ENCODE assay signal across 30 cellular contexts in genomic region chr20:33059741-33060390, GRCh38. TPM values are rescaled to one million over a fixed set of nuclear protein-coding genes. Genes with fewer than 3 reads are reported as not detected.
"Had no signal": no experiment of that assay in that cellular context is flagged by ENCODE, and none has a peak within 500 bp of the region (broad histone marks: within the 10 kb centered on the region; RNA-seq: fewer than 3 reads in every experiment).

No MANE protein-coding gene starts in this region.

- H3K27ac ChIP-seq: SK-N-MC had no signal

- H3K4me3 ChIP-seq: SK-N-MC had no signal

- ATAC-seq: activated naive CD4-positive, alpha-beta T cell treated with anti-CD3 and anti-CD28 coated beads, Interleukin-2, amount 50 U/mL, for 72 hours; activated naive CD8-positive, alpha-beta T cell treated with anti-CD3 and anti-CD28 coated beads, Interleukin-2, amount 50 U/mL, for 24 hours; activated T-cell treated with anti-CD3 and anti-CD28 coated beads, Interleukin-2, amount 50 U/mL, for 4 hours; Right ventricle myocardium inferior; T-cell had no signal

- FAIRE-seq: astrocyte, TTC549 had no signal

- DNase-seq: activated CD4-positive, alpha-beta memory T cell treated with anti-CD3 and anti-CD28 coated beads for 36 hours; activated CD4-positive, alpha-beta T cell treated with anti-CD3 and anti-CD28 coated beads, Interleukin-2, amount 10 ng/mL, durations not matched to agents 7 days and 5 days; activated CD4-positive, CD25-positive, alpha-beta regulatory T cell; activated CD8-positive, alpha-beta memory T cell treated with anti-CD3 and anti-CD28 coated beads for 24 hours; activated effector memory CD4-positive, alpha-beta T cell treated with anti-CD3 and anti-CD28 coated beads, Interleukin-2, amount 50 U/mL, for 16 hours; activated naive CD4-positive, alpha-beta T cell treated with Interleukin-2 at 50 U/mL for 16 hours; activated naive CD8-positive, alpha-beta T cell treated with anti-CD3 and anti-CD28 coated beads, Interleukin-2, amount 50 U/mL, for 24 hours; activated T-cell treated with anti-CD3 and anti-CD28 coated beads, Interleukin-2, amount 50 U/mL, for 4 hours; amniotic stem cell; NCI-H1048; NCI-H146; NCI-H187 treated with DMSO at 0.1 percent for 48 hours; NCI-H2081 treated with DMSO at 0.1 percent for 48 hours; NCI-H2171; NCI-H2227 treated with DMSO at 0.1 percent for 48 hours; NCI-H446 treated with DMSO at 0.1 percent for 48 hours; NCI-H524 treated with DMSO at 0.1 percent for 48 hours; NCI-H82; T-cell; T-helper 2 cell; T1000 had no signal

RNA-seq across cellular contexts. Expression of gene BPIFB3, which starts 6.2 kb away (rescaled TPM):
- total RNA-seq: activated CD4-positive, alpha-beta memory T cell treated with anti-CD3 and anti-CD28 coated beads for 36 hours; activated CD4-positive, alpha-beta T cell treated with anti-CD3 and anti-CD28 coated beads, Interleukin-2, amount 10 ng/mL, durations not matched to agents 7 days and 5 days; activated naive CD4-positive, alpha-beta T cell treated with anti-CD3 and anti-CD28 coated beads, Interleukin-2, amount 50 U/mL, for 72 hours; activated T-cell treated with anti-CD3 and anti-CD28 coated beads, Interleukin-2, amount 50 U/mL, for 4 hours; astrocyte; LHCN-M2; M059J; OCI-LY7; Right ventricle myocardium inferior; RPMI7951; T-cell had no signal

RNA-seq across cellular contexts. Expression of gene BPIFB4, which starts 19.6 kb away (rescaled TPM):
- total RNA-seq: activated CD4-positive, alpha-beta memory T cell treated with anti-CD3 and anti-CD28 coated beads for 36 hours; activated CD4-positive, alpha-beta T cell treated with anti-CD3 and anti-CD28 coated beads, Interleukin-2, amount 10 ng/mL, durations not matched to agents 7 days and 5 days; activated naive CD4-positive, alpha-beta T cell treated with anti-CD3 and anti-CD28 coated beads, Interleukin-2, amount 50 U/mL, for 72 hours; activated T-cell treated with anti-CD3 and anti-CD28 coated beads, Interleukin-2, amount 50 U/mL, for 4 hours; astrocyte; LHCN-M2; M059J; OCI-LY7; Right ventricle myocardium inferior; RPMI7951; T-cell had no signal

RNA-seq across cellular contexts. Expression of gene BPIFB6, which starts 28.4 kb away (rescaled TPM):
- total RNA-seq: activated CD4-positive, alpha-beta memory T cell treated with anti-CD3 and anti-CD28 coated beads for 36 hours; activated CD4-positive, alpha-beta T cell treated with anti-CD3 and anti-CD28 coated beads, Interleukin-2, amount 10 ng/mL, durations not matched to agents 7 days and 5 days; activated naive CD4-positive, alpha-beta T cell treated with anti-CD3 and anti-CD28 coated beads, Interleukin-2, amount 50 U/mL, for 72 hours; activated T-cell treated with anti-CD3 and anti-CD28 coated beads, Interleukin-2, amount 50 U/mL, for 4 hours; astrocyte; LHCN-M2; M059J; OCI-LY7; Right ventricle myocardium inferior; RPMI7951; T-cell had no signal

RNA-seq across cellular contexts. Expression of gene BPIFB2, which starts 52.4 kb away (rescaled TPM):
- total RNA-seq: activated CD4-positive, alpha-beta memory T cell treated with anti-CD3 and anti-CD28 coated beads for 36 hours; activated CD4-positive, alpha-beta T cell treated with anti-CD3 and anti-CD28 coated beads, Interleukin-2, amount 10 ng/mL, durations not matched to agents 7 days and 5 days; activated naive CD4-positive, alpha-beta T cell treated with anti-CD3 and anti-CD28 coated beads, Interleukin-2, amount 50 U/mL, for 72 hours; astrocyte; LHCN-M2; M059J; OCI-LY7; Right ventricle myocardium inferior; RPMI7951 had no signal

RNA-seq across cellular contexts. Expression of gene SUN5, which starts 55.6 kb away (rescaled TPM):
- total RNA-seq: activated CD4-positive, alpha-beta memory T cell treated with anti-CD3 and anti-CD28 coated beads for 36 hours; activated CD4-positive, alpha-beta T cell treated with anti-CD3 and anti-CD28 coated beads, Interleukin-2, amount 10 ng/mL, durations not matched to agents 7 days and 5 days; activated naive CD4-positive, alpha-beta T cell treated with anti-CD3 and anti-CD28 coated beads, Interleukin-2, amount 50 U/mL, for 72 hours; activated T-cell treated with anti-CD3 and anti-CD28 coated beads, Interleukin-2, amount 50 U/mL, for 4 hours; astrocyte; LHCN-M2; M059J; OCI-LY7; Right ventricle myocardium inferior; RPMI7951; T-cell had no signal
